2 cellular contexts compared by ENCODE assay signal in genomic region chr7:131586759-131587158, GRCh38.
TF ChIP-seq lines count a peak whose summit lies in the region.

No MANE protein-coding gene starts in this region.

TF ChIP-seq in HepG2, 621 proteins besides CTCF, POLR2A, EP300 and RAD21:
- TF ChIP-seq KDM3A (CRISPR knock-in tag; IDR thresholded peaks at IDR 0.05; ENCODE audit: low read depth) = no peak
- no peak for TF ChIP-seq MZF1 (CRISPR knock-in tag; IDR thresholded peaks at IDR 0.05; ENCODE audit: borderline replicate concordance)
- no peak for TF ChIP-seq ZNF124 (CRISPR knock-in tag; IDR thresholded peaks at IDR 0.05)
- no peak for TF ChIP-seq HNF1B (CRISPR knock-in tag; IDR thresholded peaks at IDR 0.05)
- peak; percentile 91 for TF ChIP-seq MNT (IDR thresholded peaks at IDR 0.05)
- 0 out of 2 replicates have a peak, but pooled peaks have one; percentile 18 for TF ChIP-seq FOXA1 (IDR thresholded peaks at IDR 0.05)
- no peak for TF ChIP-seq FOXA1 (CRISPR knock-in tag; IDR thresholded peaks at IDR 0.05)
TF ChIP-seq in HepG2: peak in this region for 2.

TF ChIP-seq in K562, 482 proteins besides CTCF, POLR2A, EP300 and RAD21:
- TF ChIP-seq HBP1 (CRISPR knock-in tag; IDR thresholded peaks at IDR 0.05) = peak; percentile 50; the same call in 1 of the 2 replicates
- TF ChIP-seq THRB (CRISPR knock-in tag; conservative IDR thresholded peaks at IDR 0.05) = peak; percentile 92
- peak; percentile 48; the same call in 1 of the 2 replicates for TF ChIP-seq SMARCA5 (IDR thresholded peaks at IDR 0.05)
- TF ChIP-seq OTX1 (CRISPR knock-in tag; IDR thresholded peaks at IDR 0.05) = peak; percentile 57; the same call in 1 of the 2 replicates
- no peak for TF ChIP-seq ZNF785 (CRISPR knock-in tag; IDR thresholded peaks at IDR 0.05)
- TF ChIP-seq ZBTB26 (CRISPR knock-in tag; IDR thresholded peaks at IDR 0.05) = peak; percentile 72; the same call in 1 of the 2 replicates
- no peak for TF ChIP-seq ZNF512 (tag; IDR thresholded peaks at IDR 0.05)
- TF ChIP-seq ARHGAP35 (IDR thresholded peaks at IDR 0.05; ENCODE audit: partially characterized antibody) = peak; percentile 3
- TF ChIP-seq ZFP91 (CRISPR knock-in tag; IDR thresholded peaks at IDR 0.05) = 0 out of 2 replicates have a peak, but pooled peaks have one; percentile 19
- no peak for TF ChIP-seq KAT2B (IDR thresholded peaks at IDR 0.05; ENCODE audit: low read depth, low read length)
- peak; percentile 80; the same call in 1 of the 2 replicates for TF ChIP-seq ELF4 (CRISPR knock-in tag; IDR thresholded peaks at IDR 0.05)
- TF ChIP-seq LCOR (CRISPR knock-in tag; IDR thresholded peaks at IDR 0.05) = no peak
- no peak for TF ChIP-seq ZNF212 (CRISPR knock-in tag; IDR thresholded peaks at IDR 0.05)
- peak; percentile 3; the same call in 1 of the 2 replicates for TF ChIP-seq MTA2 (IDR thresholded peaks at IDR 0.05; ENCODE audit: low read depth)
- TF ChIP-seq MLLT1 (IDR thresholded peaks at IDR 0.05) = peak in 1 of 2 experiments; percentile 49; a peak in 2 of 4 replicates
- peak; percentile 40; the same call in 1 of the 2 replicates for TF ChIP-seq NKRF (IDR thresholded peaks at IDR 0.05; ENCODE audit: borderline replicate concordance)
- 0 out of 2 replicates have a peak, but pooled peaks have one; percentile 37 for TF ChIP-seq ZNF282 (CRISPR knock-in tag; IDR thresholded peaks at IDR 0.05)
- 0 out of 2 replicates have a peak, but pooled peaks have one; percentile 24 for TF ChIP-seq LARP7 (IDR thresholded peaks at IDR 0.05)
- TF ChIP-seq ZBTB5 (IDR thresholded peaks at IDR 0.05) = 0 out of 2 replicates have a peak, but pooled peaks have one; percentile 10
- TF ChIP-seq HDGF (IDR thresholded peaks at IDR 0.05) = 0 out of 2 replicates have a peak, but pooled peaks have one; percentile 75
- peak; percentile 88; the same call in 1 of the 2 replicates for TF ChIP-seq TSC22D4 (tag; IDR thresholded peaks at IDR 0.05)
- TF ChIP-seq CLOCK (CRISPR knock-in tag; IDR thresholded peaks at IDR 0.05; ENCODE audit: borderline replicate concordance) = no peak
- no peak for TF ChIP-seq ZBTB33 (CRISPR knock-in tag; IDR thresholded peaks at IDR 0.05)
- no peak for TF ChIP-seq ZNF140 (CRISPR knock-in tag; IDR thresholded peaks at IDR 0.05)
TF ChIP-seq in K562: peak in this region for 16.
